14 cellular contexts compared by ENCODE assay signal in genomic region chr12:19410211-19410610, GRCh38. TPM values are rescaled to one million over a fixed set of nuclear protein-coding genes. Genes with fewer than 3 reads are reported as not detected.
A peak's percentile ranks its signal among the peaks of the same experiment; 100 is the strongest.
DNase-seq lines count a peak whose midpoint lies in the region; ATAC-seq, FAIRE-seq and TF ChIP-seq lines count a peak whose summit lies in the region.
"Had no signal": no experiment of that assay in that cellular context is flagged by ENCODE, and none has a peak within 500 bp of the region (broad histone marks: within the 10 kb centered on the region; RNA-seq: fewer than 3 reads in every experiment).

No MANE protein-coding gene starts in this region.

- H3K27me3 Mint-ChIP-seq in nephron progenitor cell (ENCODE audit: low read depth, poor library complexity), result peaks cover 3% of the 10 kb centered on the region
- H3K27me3 Mint-ChIP-seq in activated naive CD4-positive, alpha-beta T cell treated with anti-CD3 and anti-CD28 coated beads, Interleukin-2, amount 10 ng/mL, durations not matched to agents 7 days and 5 days, result no peaks in the 10 kb centered on the region
- H3K27me3 Mint-ChIP-seq: activated CD8-positive, alpha-beta memory T cell treated with anti-CD3 and anti-CD28 coated beads, Interleukin-2, amount 10 ng/mL, durations not matched to agents 7 days and 5 days; activated naive CD4-positive, alpha-beta T cell treated with anti-CD3 and anti-CD28 coated beads, Interleukin-2, amount 50 U/mL, for 24 hours; stimulated activated naive B cell treated with anti-CD40 and anti-IgM and Interleukin-4, amounts not matched to agents 10 μg/mL and 1 μg/mL and 100 μg/mL, for 72 hours had no signal

- CTCF ChIA-PET in activated naive CD4-positive, alpha-beta T cell treated with anti-CD3 and anti-CD28 coated beads, Interleukin-2, amount 10 ng/mL, durations not matched to agents 7 days and 5 days (lab: Charles Lee), result interaction anchor here (0.6 to 0.7 kb wide), 2 partner anchors 9 to 34 kb away, joined by 3 read pairs; no protein-coding TSS in a partner anchor

- FAIRE-seq in GM12891 (lab: Jason Lieb, UNC), result no peak
- FAIRE-seq: H54 had no signal

- no peaks in the 10 kb centered on the region for H3K36me3 Mint-ChIP-seq in nephron progenitor cell (ENCODE audit: low read depth)
- peaks cover 1% of the 10 kb centered on the region for H3K36me3 Mint-ChIP-seq in activated naive CD4-positive, alpha-beta T cell treated with anti-CD3 and anti-CD28 coated beads, Interleukin-2, amount 10 ng/mL, durations not matched to agents 7 days and 5 days
- H3K36me3 Mint-ChIP-seq: activated naive CD4-positive, alpha-beta T cell treated with anti-CD3 and anti-CD28 coated beads, Interleukin-2, amount 50 U/mL, for 24 hours; stimulated activated naive B cell treated with anti-CD40 and anti-IgM and Interleukin-4, amounts not matched to agents 10 μg/mL and 1 μg/mL and 100 μg/mL, for 72 hours had no signal

- peak overlapping the region; percentile 33 for H3K27ac Mint-ChIP-seq in nephron progenitor cell
- H3K27ac Mint-ChIP-seq in activated naive CD4-positive, alpha-beta T cell treated with anti-CD3 and anti-CD28 coated beads, Interleukin-2, amount 10 ng/mL, durations not matched to agents 7 days and 5 days, result no peak overlapping the region
- H3K27ac Mint-ChIP-seq: activated CD8-positive, alpha-beta memory T cell treated with anti-CD3 and anti-CD28 coated beads, Interleukin-2, amount 10 ng/mL, durations not matched to agents 7 days and 5 days; activated naive CD4-positive, alpha-beta T cell treated with anti-CD3 and anti-CD28 coated beads, Interleukin-2, amount 50 U/mL, for 24 hours; stimulated activated naive B cell treated with anti-CD40 and anti-IgM and Interleukin-4, amounts not matched to agents 10 μg/mL and 1 μg/mL and 100 μg/mL, for 72 hours had no signal

- ATAC-seq in esophagus mucosa (peak; percentile 11), GM19452 (IDR thresholded peaks at IDR 0.05; ENCODE audit: unreplicated experiment) (no peak)
- ATAC-seq: activated CD8-positive, alpha-beta memory T cell treated with anti-CD3 and anti-CD28 coated beads, Interleukin-2, amount 10 ng/mL, durations not matched to agents 7 days and 5 days; stimulated activated naive B cell treated with anti-CD40 and anti-IgM and Interleukin-4, amounts not matched to agents 10 μg/mL and 1 μg/mL and 100 μg/mL, for 72 hours had no signal

- no peaks in the 10 kb centered on the region for H3K9me3 Mint-ChIP-seq in nephron progenitor cell
- peaks cover 2% of the 10 kb centered on the region for H3K9me3 Mint-ChIP-seq in activated naive CD4-positive, alpha-beta T cell treated with anti-CD3 and anti-CD28 coated beads, Interleukin-2, amount 10 ng/mL, durations not matched to agents 7 days and 5 days
- H3K9me3 Mint-ChIP-seq: activated naive CD4-positive, alpha-beta T cell treated with anti-CD3 and anti-CD28 coated beads, Interleukin-2, amount 50 U/mL, for 24 hours; stimulated activated naive B cell treated with anti-CD40 and anti-IgM and Interleukin-4, amounts not matched to agents 10 μg/mL and 1 μg/mL and 100 μg/mL, for 72 hours had no signal

- DNase-seq in DMS153 treated with DMSO at 0.1 percent for 48 hours (lab: John Stamatoyannopoulos, UW; ENCODE audit: unreplicated experiment) (peak; percentile 35), NCI-H1436 treated with DMSO at 0.1 percent for 48 hours (lab: John Stamatoyannopoulos, UW) (peak; percentile 10), nephron progenitor cell (no peak), GM12891 (ENCODE audit: insufficient read length, low spot score) (no peak), OCI-M1 (lab: John Stamatoyannopoulos, UW) (no peak)
- DNase-seq in activated naive CD4-positive, alpha-beta T cell treated with anti-CD3 and anti-CD28 coated beads, Interleukin-2, amount 10 ng/mL, durations not matched to agents 7 days and 5 days, result no peak
- DNase-seq: activated CD8-positive, alpha-beta memory T cell treated with anti-CD3 and anti-CD28 coated beads, Interleukin-2, amount 10 ng/mL, durations not matched to agents 7 days and 5 days; NCI-H526 treated with DMSO at 0.1 percent for 48 hours; stimulated activated CD4-positive, alpha-beta T cell treated with anti-CD3 and anti-CD28 coated beads, Interleukin-4, amount 100 ng/mL, for 24 hours; stimulated activated naive B cell treated with anti-CD40 and anti-IgM and Interleukin-4, amounts not matched to agents 10 μg/mL and 1 μg/mL and 100 μg/mL, for 72 hours had no signal

- no peak overlapping the region for H3K4me3 Mint-ChIP-seq in nephron progenitor cell
- no peak overlapping the region for H3K4me3 Mint-ChIP-seq in activated naive CD4-positive, alpha-beta T cell treated with anti-CD3 and anti-CD28 coated beads, Interleukin-2, amount 10 ng/mL, durations not matched to agents 7 days and 5 days
- H3K4me3 Mint-ChIP-seq: activated CD8-positive, alpha-beta memory T cell treated with anti-CD3 and anti-CD28 coated beads, Interleukin-2, amount 10 ng/mL, durations not matched to agents 7 days and 5 days; activated naive CD4-positive, alpha-beta T cell treated with anti-CD3 and anti-CD28 coated beads, Interleukin-2, amount 50 U/mL, for 24 hours; stimulated activated naive B cell treated with anti-CD40 and anti-IgM and Interleukin-4, amounts not matched to agents 10 μg/mL and 1 μg/mL and 100 μg/mL, for 72 hours had no signal

- TF ChIP-seq POLR2A in GM12891 (IDR thresholded peaks at IDR 0.05; ENCODE audit: low read depth, low read length), result no peak

- TF ChIP-seq CTCF in nephron progenitor cell (IDR thresholded peaks at IDR 0.05), result no peak

- H3K4me1 Mint-ChIP-seq in nephron progenitor cell, result peaks cover 16% of the 10 kb centered on the region
- no peaks in the 10 kb centered on the region for H3K4me1 Mint-ChIP-seq in activated naive CD4-positive, alpha-beta T cell treated with anti-CD3 and anti-CD28 coated beads, Interleukin-2, amount 10 ng/mL, durations not matched to agents 7 days and 5 days
- H3K4me1 Mint-ChIP-seq: activated naive CD4-positive, alpha-beta T cell treated with anti-CD3 and anti-CD28 coated beads, Interleukin-2, amount 50 U/mL, for 24 hours; stimulated activated naive B cell treated with anti-CD40 and anti-IgM and Interleukin-4, amounts not matched to agents 10 μg/mL and 1 μg/mL and 100 μg/mL, for 72 hours had no signal

TF ChIP-seq in GM12891, 5 proteins besides CTCF, POLR2A, EP300 and RAD21:
- TF ChIP-seq PAX5 (IDR thresholded peaks at IDR 0.05; ENCODE audit: insufficient read depth, low read length, severe bottlenecking), result no peak
- TF ChIP-seq POU2F2 (IDR thresholded peaks at IDR 0.05; ENCODE audit: low read depth, low read length), result no peak
- TF ChIP-seq SPI1 (IDR thresholded peaks at IDR 0.05; ENCODE audit: low read depth, low read length), result no peak
- no peak for TF ChIP-seq TAF1 (IDR thresholded peaks at IDR 0.05; ENCODE audit: low read depth, low read length)
- no peak for TF ChIP-seq POLR2AphosphoS5 (IDR thresholded peaks at IDR 0.05; ENCODE audit: low read depth, low read length)
TF ChIP-seq in GM12891: peak in this region for 0.

RNA-seq across cellular contexts. Expression of gene AEBP2, which starts 29.1 kb away (rescaled TPM):
- total RNA-seq in esophagus mucosa, result 38.4 TPM
- polyA plus RNA-seq in GM12891 (2012; ENCODE audit: low read depth, missing spikeins), result 17.7 TPM

Comparison
In these comparisons a context has a peak if more than half of its experiments do, and no peak if none do; other contexts are left out.
1. DNase-seq: peak in DMS153 treated with DMSO at 0.1 percent for 48 hours (single experiment) and NCI-H1436 treated with DMSO at 0.1 percent for 48 hours (single experiment); none in nephron progenitor cell (single experiment), activated naive CD4-positive, alpha-beta T cell treated with anti-CD3 and anti-CD28 coated beads, Interleukin-2, amount 10 ng/mL, durations not matched to agents 7 days and 5 days (single experiment), GM12891 (single experiment) and OCI-M1 (single experiment).